Comparison of ENCODE assay signal across 18 cellular contexts in the genomic region with DNA sequence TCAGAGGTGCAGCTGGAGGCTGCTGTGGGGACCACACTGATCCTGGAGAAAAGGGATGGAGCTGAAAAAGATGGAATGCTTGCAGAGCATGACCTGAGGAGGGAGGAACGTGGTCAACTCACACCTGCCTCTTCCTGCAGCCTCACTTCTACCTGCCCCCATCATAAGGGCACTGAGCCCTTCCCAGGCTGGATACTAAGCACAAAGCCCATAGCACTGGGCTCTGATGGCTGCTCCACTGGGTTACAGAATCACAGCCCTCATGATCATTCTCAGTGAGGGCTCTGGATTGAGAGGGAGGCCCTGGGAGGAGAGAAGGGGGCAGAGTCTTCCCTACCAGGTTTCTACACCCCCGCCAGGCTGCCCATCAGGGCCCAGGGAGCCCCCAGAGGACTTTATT. TPM values are rescaled to one million over a fixed set of nuclear protein-coding genes. Genes with fewer than 3 reads are reported as not detected.
A peak's percentile ranks its signal among the peaks of the same experiment; 100 is the strongest.
DNase-seq lines count a peak whose midpoint lies in the region; ATAC-seq and TF ChIP-seq lines count a peak whose summit lies in the region.
"Had no signal": no experiment of that assay in that cellular context is flagged by ENCODE, and none has a peak within 500 bp of the region (broad histone marks: within the 10 kb centered on the region; RNA-seq: fewer than 3 reads in every experiment).

No MANE protein-coding gene starts in this region.

- 71% methylated on average over 2 of the region's 2 CpGs for WGBS in hepatocyte (ENCODE audit: low lambda C conversion rate, missing lambda C conversion rate)
- no CpG with 5 or more reads among the region's 2 CpGs for WGBS in trophoblast cell (ENCODE audit: extremely low coverage, insufficient coverage, insufficient read length)
- WGBS in transverse colon (ENCODE audit: low coverage in 1 of 2), 2 donors = 62% methylated on average over 2 of the region's 2 CpGs; no CpG with 5 or more reads in 1 of the 2 donors

- H3K9me3 ChIP-seq in hepatocyte (ENCODE audit: low read depth) (no peaks in the 10 kb centered on the region), trophoblast cell (ENCODE audit: insufficient read depth, low read depth, low read length) (no peaks in the 10 kb centered on the region), transverse colon (no peaks in the 10 kb centered on the region)
- no peaks in the 10 kb centered on the region for H3K9me3 ChIP-seq in CD4-positive, alpha-beta T cell (ENCODE audit: control insufficient read depth, low read length)
- H3K9me3 ChIP-seq: Caco-2 had no signal

- H3K27me3 Mint-ChIP-seq in CD4-positive, alpha-beta T cell = peaks cover 13% of the 10 kb centered on the region

- H2BK120ac ChIP-seq in trophoblast cell (ENCODE audit: insufficient read depth, low read length, poor library complexity) = no peak overlapping the region

- H4K20me1 ChIP-seq in hepatocyte (ENCODE audit: insufficient read depth, poor library complexity, severe bottlenecking) = no peaks in the 10 kb centered on the region

- in situ Hi-C loops in transverse colon (cut with MboI; ENCODE audit: low pct_ligation_motif_present in 1 of 4, low pct_unique_long_range_greater_than_20kb in 1 of 4, low sequenced_read_pairs in 3 of 4) = no loop called here

- no peaks in the 10 kb centered on the region for H3K9me3 Mint-ChIP-seq in CD4-positive, alpha-beta T cell
- H3K9me3 Mint-ChIP-seq: CD8-positive, alpha-beta T cell; H9 had no signal

- H3K36me3 ChIP-seq in hepatocyte (replicated peaks; ENCODE audit: insufficient read depth, low read depth) (no peaks in the 10 kb centered on the region), trophoblast cell (ENCODE audit: control insufficient read depth in 1 of 2, insufficient read depth in 2 of 2, low read length in 2 of 2) (no peaks in the 10 kb centered on the region), transverse colon (no peaks in the 10 kb centered on the region)

- no peak overlapping the region for H2BK5ac ChIP-seq in trophoblast cell (ENCODE audit: low read depth, low read length, poor library complexity)

- no peak overlapping the region for H3K18ac ChIP-seq in trophoblast cell (ENCODE audit: low read length)

- H3K4me3 ChIP-seq in hepatocyte (no peak overlapping the region), trophoblast cell (ENCODE audit: low read depth, low read length) (no peak overlapping the region), transverse colon (no peak overlapping the region)
- H3K4me3 ChIP-seq: GM23248 had no signal

- peaks cover 7% of the 10 kb centered on the region for H3K27me3 ChIP-seq in hepatocyte
- peaks cover 7% of the 10 kb centered on the region for H3K27me3 ChIP-seq in trophoblast cell (ENCODE audit: insufficient read depth, low read length)
- no peaks in the 10 kb centered on the region for H3K27me3 ChIP-seq in transverse colon
- H3K27me3 ChIP-seq in CD4-positive, alpha-beta T cell (ENCODE audit: control insufficient read depth, insufficient read depth, low read length) = peaks cover 6% of the 10 kb centered on the region

- H3K9me2 ChIP-seq in hepatocyte (replicated peaks; ENCODE audit: insufficient read depth) = no peaks in the 10 kb centered on the region

- POLR2A ChIA-PET in CD4-positive, alpha-beta T cell (lab: Charles Lee) = no interaction called here

- H2AFZ ChIP-seq in hepatocyte (no peak overlapping the region), trophoblast cell (ENCODE audit: insufficient read depth, low read length, poor library complexity) (no peak overlapping the region)
- H2AFZ ChIP-seq: GM23248 had no signal

- H3K36me3 Mint-ChIP-seq in CD4-positive, alpha-beta T cell (ENCODE audit: low read depth) = no peaks in the 10 kb centered on the region
- H3K36me3 Mint-ChIP-seq: CD8-positive, alpha-beta T cell had no signal

- no peak overlapping the region for H2BK12ac ChIP-seq in trophoblast cell (ENCODE audit: low read length)

- no peak overlapping the region for H4K12ac ChIP-seq in trophoblast cell (ENCODE audit: low read depth, low read length)

- H3K4ac ChIP-seq in trophoblast cell (ENCODE audit: low read depth, low read length) = no peak overlapping the region

- DNase-seq in hepatocyte (ENCODE audit: low spot score) (no peak), trophoblast cell (peak; percentile 62 to 68), transverse colon (no peak), GOT3 (lab: John Stamatoyannopoulos, UW) (no peak)
- DNase-seq in activated naive CD4-positive, alpha-beta T cell treated with anti-CD3 and anti-CD28 coated beads, Interleukin-2, amount 50 U/mL, for 16 hours = no peak
- DNase-seq in CD4-positive, alpha-beta T cell = no peak
- DNase-seq: C1 segment of cervical spinal cord; Caco-2; CD8-positive, alpha-beta T cell; DMS153; DND-41; GM23248; H9 had no signal

- H4K8ac ChIP-seq in trophoblast cell (ENCODE audit: low read depth, low read length) = no peak overlapping the region

- H4K91ac ChIP-seq in trophoblast cell (ENCODE audit: low read depth, low read length) = no peak overlapping the region

- no peak overlapping the region for H2AK5ac ChIP-seq in trophoblast cell (ENCODE audit: low read length)

- H3K9ac ChIP-seq in trophoblast cell (ENCODE audit: low read length) = no peak overlapping the region
- H3K9ac ChIP-seq: GM23248 had no signal

- H3K79me1 ChIP-seq in trophoblast cell (ENCODE audit: low read length) = no peaks in the 10 kb centered on the region

- H3K79me2 ChIP-seq in hepatocyte (peaks cover 4% of the 10 kb centered on the region), trophoblast cell (ENCODE audit: control insufficient read depth, insufficient read depth, low read length, poor library complexity) (no peaks in the 10 kb centered on the region)

- TF ChIP-seq CTCF in hepatocyte (IDR thresholded peaks at IDR 0.05; ENCODE audit: poor library complexity) (no peak), transverse colon (IDR thresholded peaks at IDR 0.05) (no peak)
- no peak for TF ChIP-seq CTCF in CD4-positive, alpha-beta T cell (IDR thresholded peaks at IDR 0.05)

- peaks cover 41% of the 10 kb centered on the region for H3K4me1 ChIP-seq in hepatocyte (ENCODE audit: insufficient read depth)
- H3K4me1 ChIP-seq in trophoblast cell (ENCODE audit: control insufficient read depth in 1 of 2, insufficient read depth in 2 of 2, low read length in 2 of 2) = no peaks in the 10 kb centered on the region
- H3K4me1 ChIP-seq in transverse colon = peaks cover 48 to 97% (median 88%) of the 10 kb centered on the region in 4 donors

- H3K14ac ChIP-seq in trophoblast cell (ENCODE audit: low read length) = no peak overlapping the region

- no peak for ATAC-seq in CD4-positive, alpha-beta T cell (ENCODE audit: poor library complexity)
- ATAC-seq: CD8-positive, alpha-beta T cell; HCT116 had no signal

- no peak for TF ChIP-seq POLR2A in transverse colon (IDR thresholded peaks at IDR 0.05)

- H3K23ac ChIP-seq in trophoblast cell (ENCODE audit: low read length) = no peak overlapping the region

- no peaks in the 10 kb centered on the region for H3K4me1 Mint-ChIP-seq in CD4-positive, alpha-beta T cell (ENCODE audit: low read depth)

- intact Hi-C loops in transverse colon (cut with DNase I; ENCODE audit: low total_unique reads) = no loop called here
- intact Hi-C loops in CD4-positive, alpha-beta T cell (cut with DNase I, micrococcal nuclease) = no loop called here

- no peak for TF ChIP-seq EP300 in transverse colon (IDR thresholded peaks at IDR 0.05; ENCODE audit: low read depth)

- no peak overlapping the region for H3K4me3 Mint-ChIP-seq in CD4-positive, alpha-beta T cell
- H3K4me3 Mint-ChIP-seq: CD8-positive, alpha-beta T cell; H9 had no signal

- H3K4me2 ChIP-seq in hepatocyte = no peak overlapping the region
- no peak overlapping the region for H3K4me2 ChIP-seq in trophoblast cell (ENCODE audit: low read length)

- CTCF ChIA-PET in CD4-positive, alpha-beta T cell (lab: Charles Lee) = no interaction called here

- H3K27ac Mint-ChIP-seq in CD4-positive, alpha-beta T cell = no peak overlapping the region
- H3K27ac Mint-ChIP-seq: CD8-positive, alpha-beta T cell; H9 had no signal

- H3K27ac ChIP-seq in hepatocyte (peak overlapping the region; percentile 75), trophoblast cell (ENCODE audit: low read depth, low read length) (no peak overlapping the region), transverse colon (peak overlapping the region; percentile 85 to 88 (median 87))
- H3K27ac ChIP-seq in CD4-positive, alpha-beta T cell (ENCODE audit: low read depth, low read length) = no peak overlapping the region
- H3K27ac ChIP-seq: GM23248 had no signal

RNA-seq across cellular contexts. Expression of a gene that starts 5.9 kb away (rescaled TPM):
- total RNA-seq in hepatocyte (0.88 and 1.1 TPM in 2 replicates), transverse colon (10 to 100 TPM; 19.5 to 67.7 (median 21.3) TPM)
- 0.39 and 0.99 TPM in 2 replicates for polyA plus RNA-seq in hepatocyte
- polyA plus RNA-seq in trophoblast cell (2013) = 0.01 and 0.03 TPM in 2 replicates
- total RNA-seq in CD4-positive, alpha-beta T cell = not detected
- total RNA-seq: A172; A673; Caco-2; CD8-positive, alpha-beta T cell; GM23248; H4; H9 had no signal
- polyA plus RNA-seq: BJ, GM23248 had no signal

RNA-seq across cellular contexts. Expression of a gene that starts 17.4 kb away (rescaled TPM):
- 54.6 and 58.2 TPM in 2 replicates for total RNA-seq in hepatocyte
- polyA plus RNA-seq in hepatocyte = 43.3 and 46.9 TPM in 2 replicates
- 9.7 and 11.3 TPM in 2 replicates for polyA plus RNA-seq in trophoblast cell (2013)
- 100 to 1,000 TPM; 249 to 540 (median 360) TPM for total RNA-seq in transverse colon
- not detected for total RNA-seq in CD4-positive, alpha-beta T cell
- total RNA-seq: A172; A673; CD8-positive, alpha-beta T cell; GM23248; H4 had no signal
- polyA plus RNA-seq: GM23248 had no signal

RNA-seq across cellular contexts. Expression of a gene that starts 28.4 kb away (rescaled TPM):
- total RNA-seq in hepatocyte (36.8 and 55.1 TPM in 2 replicates), transverse colon (10 to 100 TPM; 20.2 to 56.3 (median 28.3) TPM)
- polyA plus RNA-seq in hepatocyte = 55.2 and 62.9 TPM in 2 replicates
- polyA plus RNA-seq in trophoblast cell (2013) = 91.3 and 93.4 TPM in 2 replicates
- not detected for total RNA-seq in CD4-positive, alpha-beta T cell

Comparison
In these comparisons a context has a peak if more than half of its experiments do, and no peak if none do; other contexts are left out.
1. DNase-seq: peak in trophoblast cell (2 of 2); none in hepatocyte (single experiment), transverse colon (single experiment), activated naive CD4-positive, alpha-beta T cell treated with anti-CD3 and anti-CD28 coated beads, Interleukin-2, amount 50 U/mL, for 16 hours (single experiment), CD4-positive, alpha-beta T cell (0 of 10) and GOT3 (single experiment).
2. H3K27ac ChIP-seq: peak in hepatocyte (single experiment) and transverse colon (4 of 4); none in trophoblast cell (single experiment) and CD4-positive, alpha-beta T cell (single experiment).
3. RNA of a gene that starts 17.4 kb away (total RNA-seq): 249 to 540 TPM in transverse colon and 54.6 to 58.2 TPM in hepatocyte; not detected in CD4-positive, alpha-beta T cell; every median in the first group is over 10 times any median in the second.
4. RNA of a gene that starts 28.4 kb away (total RNA-seq): 36.8 to 55.1 TPM in hepatocyte and 20.2 to 56.3 TPM in transverse colon; not detected in CD4-positive, alpha-beta T cell; every median in the first group is over 10 times any median in the second.